Comparison of ENCODE assay signal across 12 cellular contexts in genomic region chr11:44990665-44991064, GRCh38. TPM values are rescaled to one million over a fixed set of nuclear protein-coding genes. Genes with fewer than 3 reads are reported as not detected.
DNase-seq lines count a peak whose midpoint lies in the region; ATAC-seq and TF ChIP-seq lines count a peak whose summit lies in the region.
"Had no signal": no experiment of that assay in that cellular context is flagged by ENCODE, and none has a peak within 500 bp of the region (broad histone marks: within the 10 kb centered on the region; RNA-seq: fewer than 3 reads in every experiment).

No MANE protein-coding gene starts in this region.

- peak overlapping the region; percentile 2 for H3K18ac ChIP-seq in neuronal stem cell (ENCODE audit: low read length)

- TF ChIP-seq POLR2A in body of pancreas (IDR thresholded peaks at IDR 0.05) (no peak), heart left ventricle (IDR thresholded peaks at IDR 0.05) (no peak)

- no peak overlapping the region for H3K4me3 ChIP-seq in BLaER1
- H3K4me3 ChIP-seq in body of pancreas: no peak overlapping the region
- H3K4me3 ChIP-seq in heart left ventricle: no peak overlapping the region
- H3K4me3 ChIP-seq in neuronal stem cell (ENCODE audit: low read length in 2 of 2): no peak overlapping the region
- H3K4me3 ChIP-seq: K562 had no signal

- H3K36me3 ChIP-seq in BLaER1: no peaks in the 10 kb centered on the region
- H3K36me3 ChIP-seq in body of pancreas (replicated peaks in 1 of 2; ENCODE audit: insufficient read depth in 1 of 2, low read depth in 2 of 2): no peaks in the 10 kb centered on the region
- no peaks in the 10 kb centered on the region for H3K36me3 ChIP-seq in heart left ventricle
- no peaks in the 10 kb centered on the region for H3K36me3 ChIP-seq in neuronal stem cell (replicated peaks in 1 of 2; ENCODE audit: control insufficient read depth in 2 of 2, insufficient read depth in 2 of 2, low read length in 2 of 2)

- no peak overlapping the region for H3K4ac ChIP-seq in neuronal stem cell (ENCODE audit: low read length)

- no peak overlapping the region for H3K23ac ChIP-seq in neuronal stem cell (ENCODE audit: low read depth, low read length, poor library complexity)

- no peak overlapping the region for H2BK5ac ChIP-seq in neuronal stem cell (ENCODE audit: low read length)

- H3K27me3 ChIP-seq in BLaER1: no peaks in the 10 kb centered on the region
- no peaks in the 10 kb centered on the region for H3K27me3 ChIP-seq in body of pancreas
- no peaks in the 10 kb centered on the region for H3K27me3 ChIP-seq in heart left ventricle
- peaks cover 0 to 73% (median 0%) of the 10 kb centered on the region in 3 experiments for H3K27me3 ChIP-seq in neuronal stem cell (ENCODE audit: control insufficient read depth in 3 of 3, insufficient read depth in 3 of 3, low read depth in 1 of 3, low read length in 3 of 3)

- peak overlapping the region; percentile 12; the same call in 1 of the 2 replicates for H3K27ac ChIP-seq in BLaER1
- peak overlapping the region in 3 of 4 donors; percentile 44 to 85 (median 52) for H3K27ac ChIP-seq in body of pancreas
- peak overlapping the region in 9 of 12 donors; percentile 7 to 78 (median 70) for H3K27ac ChIP-seq in heart left ventricle
- H3K27ac ChIP-seq in neuronal stem cell (replicated peaks; ENCODE audit: low read length): no peak overlapping the region

- H3K9ac ChIP-seq in BLaER1 (no peak overlapping the region), neuronal stem cell (ENCODE audit: low read depth, low read length, poor library complexity) (no peak overlapping the region)

- no peak overlapping the region for H4K8ac ChIP-seq in neuronal stem cell (ENCODE audit: low read depth, low read length)

- 69 to 70% methylated on average over 5 of the region's 5 CpGs for WGBS in body of pancreas, 2 donors
- WGBS in heart left ventricle, 4 donors: 52 to 68% (median 64%) methylated on average over 5 of the region's 5 CpGs
- no CpG with 5 or more reads among the region's 5 CpGs for whole genome bisulfite sequencing in neuronal stem cell (ENCODE audit: extremely low coverage in 2 of 2, insufficient read length in 2 of 2, insufficient replicate concordance in 1 of 2), 2 donors

- H2BK15ac ChIP-seq in neuronal stem cell (ENCODE audit: low read length): peak overlapping the region; percentile 55

- intact Hi-C loops in body of pancreas (cut with DNase I) (no loop called here), heart left ventricle (cut with DNase I) (loop anchor here in 1 of 10 donors (5.0 kb wide), 1 partner anchor 97 kb away; no protein-coding TSS in a partner anchor)

- H2AK5ac ChIP-seq in neuronal stem cell (ENCODE audit: low read depth, low read length): no peak overlapping the region

- no peak overlapping the region for H2AFZ ChIP-seq in neuronal stem cell (ENCODE audit: low read length)

- no peaks in the 10 kb centered on the region for H3K9me3 ChIP-seq in BLaER1
- H3K9me3 ChIP-seq in body of pancreas: no peaks in the 10 kb centered on the region
- no peaks in the 10 kb centered on the region for H3K9me3 ChIP-seq in heart left ventricle
- peaks cover 0 to 2% of the 10 kb centered on the region in 2 donors for H3K9me3 ChIP-seq in neuronal stem cell (replicated peaks in 1 of 2; ENCODE audit: control insufficient read depth in 2 of 2, insufficient read depth in 1 of 2, low read depth in 1 of 2, low read length in 2 of 2)

- no peaks in the 10 kb centered on the region for H3K79me1 ChIP-seq in neuronal stem cell (ENCODE audit: low read depth, low read length)

- DNase-seq in body of pancreas (peak in 1 of 4 donors; percentile 15), heart left ventricle (no peak), neuronal stem cell (ENCODE audit: low spot score) (no peak), hippocampal formation (lab: John Stamatoyannopoulos, UW) (no peak), OCI-M2 (lab: John Stamatoyannopoulos, UW; ENCODE audit: unreplicated experiment) (no peak), HT-29 (ENCODE audit: low spot score) (no peak)
- DNase-seq: DMS53, NCI-H226, PC-3 had no signal

- H3K4me2 ChIP-seq in BLaER1 (peak overlapping the region; percentile 60), neuronal stem cell (ENCODE audit: insufficient read depth, low read length, poor library complexity, severe bottlenecking) (no peak overlapping the region)

- H4K91ac ChIP-seq in neuronal stem cell (ENCODE audit: low read depth, low read length, poor library complexity): no peak overlapping the region

- peaks cover 34% of the 10 kb centered on the region for H3K4me1 ChIP-seq in BLaER1
- H3K4me1 ChIP-seq in body of pancreas: peaks cover 65% of the 10 kb centered on the region
- H3K4me1 ChIP-seq in heart left ventricle: peaks cover 0 to 36% (median 16%) of the 10 kb centered on the region in 12 donors
- H3K4me1 ChIP-seq in neuronal stem cell (ENCODE audit: control insufficient read depth in 2 of 2, insufficient read depth in 1 of 2, low read depth in 1 of 2, low read length in 2 of 2): peaks cover 0 to 6% of the 10 kb centered on the region in 2 donors

- no peak overlapping the region for H2BK12ac ChIP-seq in neuronal stem cell (ENCODE audit: low read length)

- H4K20me1 ChIP-seq in BLaER1: no peaks in the 10 kb centered on the region

- no peak overlapping the region for H3K14ac ChIP-seq in neuronal stem cell (ENCODE audit: low read length)

- ATAC-seq in body of pancreas (no peak), heart left ventricle (peak in 3 of 4 donors; percentile 3 to 9 (median 4)), HG03520 (IDR thresholded peaks at IDR 0.05; ENCODE audit: unreplicated experiment) (no peak)
- ATAC-seq: K562, PC-3 had no signal

- TF ChIP-seq CTCF in body of pancreas (IDR thresholded peaks at IDR 0.05) (no peak), heart left ventricle (IDR thresholded peaks at IDR 0.05) (no peak)

- no peak overlapping the region for H2BK120ac ChIP-seq in neuronal stem cell (ENCODE audit: low read depth, low read length)

RNA-seq across cellular contexts. Expression of gene TP53I11, which starts 40.0 kb away (rescaled TPM):
- total RNA-seq in body of pancreas (10 to 100 TPM; 21.8 to 91.0 TPM), heart left ventricle (10 to 100 TPM; 24.0 to 75.0 (median 39.4) TPM)
- 10 to 100 TPM; 34.9 to 91.3 TPM for polyA plus RNA-seq in heart left ventricle
- polyA plus RNA-seq in neuronal stem cell (2013, experiment 1 of 2): 235 TPM
- 227 TPM for polyA plus RNA-seq in neuronal stem cell (2013, experiment 2 of 2)
- total RNA-seq in HT-29 (2014; rRNA removed; shearing (Covaris generic)): 65.5 and 72.6 TPM in 2 replicates

Comparison
In these comparisons a context has a peak if more than half of its experiments do, and no peak if none do; other contexts are left out.
1. ATAC-seq: peak in heart left ventricle (3 of 4); none in body of pancreas (single experiment) and HG03520 (single experiment).